10 cellular contexts compared by ENCODE assay signal in genomic region chr1:221263831-221264767, GRCh38.
DNase-seq lines count a peak whose midpoint lies in the region; ATAC-seq and TF ChIP-seq lines count a peak whose summit lies in the region.
"Had no signal": no experiment of that assay in that cellular context is flagged by ENCODE, and none has a peak within 500 bp of the region (broad histone marks: within the 10 kb centered on the region; RNA-seq: fewer than 3 reads in every experiment).

No MANE protein-coding gene starts in this region.

- peak overlapping the region; percentile 9 for H2AFZ ChIP-seq in IMR-90 (replicated peaks; ENCODE audit: low read length, poor library complexity)

- no peak overlapping the region for H3K23ac ChIP-seq in IMR-90 (ENCODE audit: low read depth, low read length)

- H4K91ac ChIP-seq in IMR-90 (ENCODE audit: insufficient read depth, low read depth, low read length), result no peak overlapping the region

- H2BK20ac ChIP-seq in IMR-90 (ENCODE audit: low read depth, low read length), result 0 out of 2 replicates have a peak overlapping the region, but pooled peaks have one; percentile 11

- no peak overlapping the region for H3K9ac ChIP-seq in IMR-90 (ENCODE audit: low read depth, low read length)
- H3K9ac ChIP-seq: BLaER1 treated with 17β-estradiol and CSF1 and Interleukin-3, amounts not matched to agents 10 nM and 100 nM had no signal

- peak overlapping the region; percentile 24; the same call in 1 of the 2 replicates for H2BK120ac ChIP-seq in IMR-90 (ENCODE audit: low read depth, low read length)

- H4K20me1 ChIP-seq in IMR-90 (ENCODE audit: insufficient read depth, low read length), result no peaks in the 10 kb centered on the region
- H4K20me1 ChIP-seq: BLaER1 treated with 17β-estradiol and CSF1 and Interleukin-3, amounts not matched to agents 10 nM and 100 nM had no signal

- H3K4me1 ChIP-seq in IMR-90 (ENCODE audit: control insufficient read depth, insufficient read depth, low read length) (peaks cover 2% of the 10 kb centered on the region; the same call in 1 of the 2 replicates), Peyer's patch (no peaks in the 10 kb centered on the region)

- TF ChIP-seq POLR2A in IMR-90 (IDR thresholded peaks at IDR 0.05; ENCODE audit: low read depth, low read length), result no peak
- no peak for TF ChIP-seq POLR2A in Peyer's patch (IDR thresholded peaks at IDR 0.05)

- POLR2A ChIA-PET in IMR-90 (lab: Charles Lee; ENCODE audit: unreplicated experiment), result interaction anchor here (1.1 kb wide), 1 partner anchor 167 kb away, joined by 6 read pairs; no protein-coding TSS in a partner anchor

- TF ChIP-seq RAD21 in IMR-90 (IDR thresholded peaks at IDR 0.05; ENCODE audit: low read length), result peak; percentile 77

- dilution Hi-C loops in IMR-90 (cut with HindIII; ENCODE audit: low sequenced_read_pairs, unreplicated experiment), result no loop called here

- H3K27ac ChIP-seq in IMR-90 (ENCODE audit: insufficient read depth, low read length) (no peak overlapping the region), Peyer's patch (peak overlapping the region in 1 of 4 donors; percentile 35)
- H3K27ac ChIP-seq: BLaER1 treated with 17β-estradiol and CSF1 and Interleukin-3, amounts not matched to agents 10 nM and 100 nM had no signal

- WGBS in IMR-90 (ENCODE audit: extremely low coverage in 2 of 2, insufficient read length in 1 of 2), 2 experiments, result 98% methylated on average over 5 of the region's 9 CpGs; no CpG with 5 or more reads in 1 of the 2 experiments

- in situ Hi-C loops in IMR-90 (cut with MboI; ENCODE audit: low sequenced_read_pairs), result loop anchor here (10.0 to 25.0 kb wide), 2 partner anchors 171 to 1198 kb away; no protein-coding TSS in a partner anchor
- in situ Hi-C loops in astrocyte of the spinal cord (cut with HindIII; ENCODE audit: low sequenced_read_pairs), result no loop called here

- no peak overlapping the region for H2BK15ac ChIP-seq in IMR-90 (ENCODE audit: low read depth, low read length)

- H2BK5ac ChIP-seq in IMR-90 (ENCODE audit: low read depth, low read length, poor library complexity, severe bottlenecking), result no peak overlapping the region

- no peak overlapping the region for H4K5ac ChIP-seq in IMR-90 (ENCODE audit: low read depth, low read length)

- TF ChIP-seq CTCF in IMR-90 (conservative IDR thresholded peaks at IDR 0.05; ENCODE audit: low read depth, low read length) (peak; percentile 68), Peyer's patch (IDR thresholded peaks at IDR 0.05) (peak; percentile 29 to 50 (median 42)), astrocyte of the spinal cord (IDR thresholded peaks at IDR 0.05; ENCODE audit: low read depth, low read length) (peak; percentile 65)

- peak overlapping the region; percentile 28; the same call in 1 of the 2 replicates for H3K4ac ChIP-seq in IMR-90 (ENCODE audit: low read depth, low read length)

- H3K4me3 ChIP-seq in IMR-90 (ENCODE audit: insufficient read depth, low read depth, low read length), result no peak overlapping the region
- no peak overlapping the region for H3K4me3 ChIP-seq in Peyer's patch
- H3K4me3 ChIP-seq in astrocyte of the spinal cord (ENCODE audit: low read depth, low read length), result no peak overlapping the region
- H3K4me3 ChIP-seq: BLaER1 treated with 17β-estradiol and CSF1 and Interleukin-3, amounts not matched to agents 10 nM and 100 nM had no signal

- peak; percentile 13 for DNase-seq in NK-92 treated with Interleukin-12 subunit alpha and Interleukin-12 subunit beta, amount 100 ng/mL, for 24 hours (lab: John Stamatoyannopoulos, UW)
- no peak for DNase-seq in NK-92 (lab: John Stamatoyannopoulos, UW; ENCODE audit: unreplicated experiment)
- peak; percentile 89 for DNase-seq in IMR-90
- DNase-seq in Peyer's patch, result peak in 2 of 3 donors; percentile 59 to 70
- peak; percentile 91 for DNase-seq in astrocyte of the spinal cord (ENCODE audit: low read depth, low spot score)
- peak; percentile 78 for DNase-seq in iPS-NIHi7 (ENCODE audit: extremely low spot score)
- DNase-seq in stimulated activated CD4-positive, alpha-beta T cell treated with anti-CD3 and anti-CD28 coated beads, Interleukin-15, amount 100 ng/mL, for 24 hours, result peak; percentile 52

- no peak overlapping the region for H2AK5ac ChIP-seq in IMR-90 (ENCODE audit: low read depth, low read length)

- H3K4me2 ChIP-seq in IMR-90 (ENCODE audit: low read depth, low read length), result no peak overlapping the region
- H3K4me2 ChIP-seq: BLaER1 treated with 17β-estradiol and CSF1 and Interleukin-3, amounts not matched to agents 10 nM and 100 nM had no signal

- 0 out of 2 replicates have a peak, but pooled peaks cover 3% of the 10 kb centered on the region for H3K9me1 ChIP-seq in IMR-90 (ENCODE audit: insufficient read depth, low read length)

- H3K9me3 ChIP-seq in IMR-90 (ENCODE audit: control insufficient read depth, insufficient read depth, low read length) (no peaks in the 10 kb centered on the region), Peyer's patch (no peaks in the 10 kb centered on the region)

- BruUV-seq in IMR-90 (replicated peaks; lab: Mats Ljungman, UMichigan), result no TSS peak

- H3K27me3 ChIP-seq in IMR-90 (ENCODE audit: control insufficient read depth, insufficient read depth, low read length) (no peaks in the 10 kb centered on the region), Peyer's patch (no peaks in the 10 kb centered on the region)
- H3K27me3 ChIP-seq: BLaER1 treated with 17β-estradiol and CSF1 and Interleukin-3, amounts not matched to agents 10 nM and 100 nM had no signal

- H3K14ac ChIP-seq in IMR-90 (replicated peaks; ENCODE audit: low read depth, low read length), result no peak overlapping the region

- H2AK9ac ChIP-seq in IMR-90 (replicated peaks; ENCODE audit: low read depth, low read length, poor library complexity), result no peak overlapping the region

- peak overlapping the region in 1 of 2 experiments; percentile 71; a peak in 2 of 4 replicates for H4K8ac ChIP-seq in IMR-90 (ENCODE audit: low read depth in 2 of 2, low read length in 2 of 2)

- H3K18ac ChIP-seq in IMR-90 (ENCODE audit: low read depth, low read length), result 0 out of 2 replicates have a peak overlapping the region, but pooled peaks have one; percentile 5

- ATAC-seq in GM21619 (IDR thresholded peaks at IDR 0.05; ENCODE audit: unreplicated experiment) (peak; percentile 94), IMR-90 (ENCODE audit: low read depth) (peak; percentile 81)
- ATAC-seq: naive thymus-derived CD4-positive, alpha-beta T cell had no signal

- CTCF ChIA-PET in IMR-90 (lab: Yijun Ruan, JAX), result interaction anchor here (0.7 to 3.3 kb wide), 20 partner anchors 9 to 453 kb away, joined by 3 to 43 read pairs (median 4); no protein-coding TSS in a partner anchor

- H3K36me3 ChIP-seq in IMR-90 (ENCODE audit: control insufficient read depth, insufficient read depth, low read length) (no peaks in the 10 kb centered on the region), Peyer's patch (no peaks in the 10 kb centered on the region)
- H3K36me3 ChIP-seq: BLaER1 treated with 17β-estradiol and CSF1 and Interleukin-3, amounts not matched to agents 10 nM and 100 nM had no signal

- intact Hi-C loops in IMR-90 (cut with micrococcal nuclease), result loop anchor here (1.0 to 10.0 kb wide), 5 partner anchors 167 to 1191 kb away; no protein-coding TSS in a partner anchor

- H3K56ac ChIP-seq in IMR-90 (ENCODE audit: extremely low read depth, insufficient read depth, low read length), result no peak overlapping the region

- H3K79me1 ChIP-seq in IMR-90 (ENCODE audit: low read depth in 1 of 2, low read length in 2 of 2), result no peaks in the 10 kb centered on the region

TF ChIP-seq in IMR-90, 13 proteins besides CTCF, POLR2A, EP300 and RAD21:
- peak; percentile 78 for TF ChIP-seq SMC3 (IDR thresholded peaks at IDR 0.05; ENCODE audit: low read depth, low read length)
- no peak for TF ChIP-seq CHD1 (IDR thresholded peaks at IDR 0.05; ENCODE audit: low read depth, low read length)
- TF ChIP-seq NFE2L2 (IDR thresholded peaks at IDR 0.05; ENCODE audit: low read depth, low read length), result no peak
